Comparison of ENCODE assay signal across 39 cellular contexts in the genomic region with DNA sequence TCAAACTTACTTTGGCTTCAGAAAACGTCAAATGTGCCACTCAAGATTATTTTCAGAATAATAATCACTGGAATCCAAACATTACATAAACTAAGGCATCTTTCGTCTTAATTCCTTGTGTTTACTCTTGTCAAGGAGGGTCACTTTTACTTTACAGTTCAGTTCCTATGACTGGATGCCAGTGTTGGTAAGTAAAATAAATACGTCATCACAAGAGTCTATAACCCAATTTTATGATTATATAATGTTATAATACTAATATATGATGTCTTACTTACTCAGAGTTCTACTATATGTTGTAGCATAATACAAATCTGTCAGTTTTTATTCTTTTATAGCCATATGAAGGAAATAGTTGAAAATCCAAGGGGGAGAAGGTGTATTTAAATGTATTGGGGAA.
"Had no signal": no experiment of that assay in that cellular context is flagged by ENCODE, and none has a peak within 500 bp of the region (broad histone marks: within the 10 kb centered on the region; RNA-seq: fewer than 3 reads in every experiment).

No MANE protein-coding gene starts in this region.

- H3K27ac Mint-ChIP-seq: activated B cell treated with CpG ODN at 0.5 μM for 24 hours; activated CD4-positive, alpha-beta memory T cell treated with anti-CD3 and anti-CD28 coated beads for 36 hours; activated CD4-positive, alpha-beta T cell treated with anti-CD3 and anti-CD28 coated beads, Interleukin-2, amount 10 ng/mL, durations not matched to agents 24 days and 14 days; activated CD8-positive, alpha-beta T cell treated with anti-CD3 and anti-CD28 coated beads for 36 hours; activated naive CD4-positive, alpha-beta T cell treated with anti-CD3 and anti-CD28 coated beads for 36 hours; activated naive CD4-positive, alpha-beta T cell treated with anti-CD3 and anti-CD28 coated beads, Interleukin-2, amount 50 U/mL, for 72 hours; activated naive CD8-positive, alpha-beta T cell treated with anti-CD3 and anti-CD28 coated beads for 36 hours; activated T-cell treated with anti-CD3 and anti-CD28 coated beads, Interleukin-2, amount 50 U/mL, for 72 hours; activated T-helper 1 cell treated with anti-CD3 and anti-CD28 coated beads, Interleukin-12 subunit alpha, Interleukin-12 subunit beta, Interleukin-2, Interleukin-4 antibody, amounts not matched to agents 30 ng/mL and 10 ng/mL and 1 ng/mL, durations not matched to agents 14 hours and 24 hours and 36 hours; activated T-helper 17 cell treated with anti-CD3 and anti-CD28 coated beads, Interleukin-2, amount 50 U/mL, for 72 hours; brain; T-helper 1 cell treated with Interleukin-12 subunit alpha and Interleukin-12 subunit beta and Interleukin-4 antibody, amounts not matched to agents 30 μg/mL and 1 μg/mL, for 36 hours; T-helper 2 cell treated with Interferon-gamma antibody and Interleukin-4, amounts not matched to agents 5 μg/mL and 100 μg/mL, for 36 hours had no signal

- H3K9me3 Mint-ChIP-seq: activated B cell treated with CpG ODN at 0.5 μM for 24 hours; activated CD4-positive, alpha-beta memory T cell treated with anti-CD3 and anti-CD28 coated beads for 36 hours; activated CD4-positive, alpha-beta T cell treated with anti-CD3 and anti-CD28 coated beads, Interleukin-2, amount 10 ng/mL, durations not matched to agents 24 days and 14 days; activated CD8-positive, alpha-beta T cell treated with anti-CD3 and anti-CD28 coated beads for 36 hours; activated naive CD4-positive, alpha-beta T cell treated with anti-CD3 and anti-CD28 coated beads for 36 hours; activated naive CD4-positive, alpha-beta T cell treated with anti-CD3 and anti-CD28 coated beads, Interleukin-2, amount 50 U/mL, for 72 hours; activated naive CD8-positive, alpha-beta T cell treated with anti-CD3 and anti-CD28 coated beads for 36 hours; activated T-cell treated with anti-CD3 and anti-CD28 coated beads, Interleukin-2, amount 50 U/mL, for 4 hours; activated T-cell treated with anti-CD3 and anti-CD28 coated beads, Interleukin-2, amount 50 U/mL, for 72 hours; activated T-helper 1 cell treated with anti-CD3 and anti-CD28 coated beads, Interleukin-12 subunit alpha, Interleukin-12 subunit beta, Interleukin-2, Interleukin-4 antibody, amounts not matched to agents 30 ng/mL and 10 ng/mL and 1 ng/mL, durations not matched to agents 14 hours and 24 hours and 36 hours; activated T-helper 17 cell treated with anti-CD3 and anti-CD28 coated beads, Interleukin-2, amount 50 U/mL, for 72 hours; central memory CD8-positive, alpha-beta T cell; T-helper 1 cell treated with Interleukin-12 subunit alpha and Interleukin-12 subunit beta and Interleukin-4 antibody, amounts not matched to agents 30 μg/mL and 1 μg/mL, for 36 hours; T-helper 2 cell treated with Interferon-gamma antibody and Interleukin-4, amounts not matched to agents 5 μg/mL and 100 μg/mL, for 36 hours had no signal

- H3K9me3 ChIP-seq: adrenal gland had no signal

- H3K27me3 ChIP-seq: cardiac muscle cell had no signal

- ATAC-seq: activated CD8-positive, alpha-beta T cell treated with anti-CD3 and anti-CD28 coated beads for 36 hours; activated naive CD4-positive, alpha-beta T cell treated with anti-CD3 and anti-CD28 coated beads, Interleukin-2, amount 50 U/mL, for 72 hours; activated T-cell treated with anti-CD3 and anti-CD28 coated beads, Interleukin-2, amount 50 U/mL, for 4 hours; activated T-cell treated with anti-CD3 and anti-CD28 coated beads, Interleukin-2, amount 50 U/mL, for 72 hours; activated T-helper 17 cell treated with anti-CD3 and anti-CD28 coated beads, Interleukin-2, amount 50 U/mL, for 72 hours had no signal

- H3K4me1 Mint-ChIP-seq: activated B cell treated with CpG ODN at 0.5 μM for 24 hours; activated CD4-positive, alpha-beta T cell treated with anti-CD3 and anti-CD28 coated beads, Interleukin-2, amount 10 ng/mL, durations not matched to agents 24 days and 14 days; activated naive CD8-positive, alpha-beta T cell treated with anti-CD3 and anti-CD28 coated beads for 36 hours; activated T-helper 17 cell treated with anti-CD3 and anti-CD28 coated beads, Interleukin-2, amount 50 U/mL, for 72 hours; brain; central memory CD8-positive, alpha-beta T cell had no signal

- FAIRE-seq: astrocyte, bronchial epithelial cell, TTC549 had no signal

- H3K4me3 Mint-ChIP-seq: activated B cell treated with CpG ODN at 0.5 μM for 24 hours; activated CD4-positive, alpha-beta memory T cell treated with anti-CD3 and anti-CD28 coated beads for 36 hours; activated CD4-positive, alpha-beta T cell treated with anti-CD3 and anti-CD28 coated beads, Interleukin-2, amount 10 ng/mL, durations not matched to agents 24 days and 14 days; activated CD8-positive, alpha-beta T cell treated with anti-CD3 and anti-CD28 coated beads for 36 hours; activated naive CD4-positive, alpha-beta T cell treated with anti-CD3 and anti-CD28 coated beads for 36 hours; activated naive CD8-positive, alpha-beta T cell treated with anti-CD3 and anti-CD28 coated beads for 36 hours; activated T-cell treated with anti-CD3 and anti-CD28 coated beads, Interleukin-2, amount 50 U/mL, for 4 hours; activated T-cell treated with anti-CD3 and anti-CD28 coated beads, Interleukin-2, amount 50 U/mL, for 72 hours; activated T-helper 1 cell treated with anti-CD3 and anti-CD28 coated beads, Interleukin-12 subunit alpha, Interleukin-12 subunit beta, Interleukin-2, Interleukin-4 antibody, amounts not matched to agents 30 ng/mL and 10 ng/mL and 1 ng/mL, durations not matched to agents 14 hours and 24 hours and 36 hours; activated T-helper 17 cell treated with anti-CD3 and anti-CD28 coated beads, Interleukin-2, amount 50 U/mL, for 72 hours; brain; central memory CD8-positive, alpha-beta T cell; T-helper 1 cell treated with Interleukin-12 subunit alpha and Interleukin-12 subunit beta and Interleukin-4 antibody, amounts not matched to agents 30 μg/mL and 1 μg/mL, for 36 hours; T-helper 2 cell treated with Interferon-gamma antibody and Interleukin-4, amounts not matched to agents 5 μg/mL and 100 μg/mL, for 36 hours had no signal

- H3K27me3 Mint-ChIP-seq: brain had no signal

- H3K4me3 ChIP-seq: adrenal gland, cardiac muscle cell had no signal

- H3K36me3 Mint-ChIP-seq: activated CD4-positive, alpha-beta memory T cell treated with anti-CD3 and anti-CD28 coated beads for 36 hours; activated naive CD4-positive, alpha-beta T cell treated with anti-CD3 and anti-CD28 coated beads, Interleukin-2, amount 50 U/mL, for 72 hours; activated naive CD8-positive, alpha-beta T cell treated with anti-CD3 and anti-CD28 coated beads for 36 hours; brain had no signal

- H3K27ac ChIP-seq: adrenal gland, cardiac muscle cell, VCaP had no signal

- H3K4me1 ChIP-seq: adrenal gland had no signal

- DNase-seq: activated B cell treated with CpG ODN at 0.5 μM for 24 hours; activated CD4-positive, alpha-beta memory T cell treated with anti-CD3 and anti-CD28 coated beads for 36 hours; activated CD4-positive, alpha-beta T cell treated with anti-CD3 and anti-CD28 coated beads for 4 hours; activated CD4-positive, alpha-beta T cell treated with anti-CD3 and anti-CD28 coated beads, Interleukin-2, amount 10 ng/mL, durations not matched to agents 24 days and 14 days; activated CD4-positive, alpha-beta T cell treated with anti-CD3 and anti-CD28 coated beads, Interleukin-2, amount 50 U/mL, for 1 hour; activated CD4-positive, alpha-beta T cell treated with anti-CD3 and anti-CD28 coated beads, Interleukin-2, amount 50 U/mL, for 4 hours; activated CD4-positive, CD25-positive, alpha-beta regulatory T cell treated with anti-CD3 and anti-CD28 coated beads, Interleukin-2, amount 50 U/mL, for 72 hours; activated CD8-positive, alpha-beta memory T cell treated with anti-CD3 and anti-CD28 coated beads, Interleukin-2, amount 50 U/mL, for 4 hours; activated CD8-positive, alpha-beta T cell treated with anti-CD3 and anti-CD28 coated beads for 36 hours; activated effector memory CD4-positive, alpha-beta T cell treated with anti-CD3 and anti-CD28 coated beads, Interleukin-2, amount 50 U/mL, for 16 hours; activated gamma-delta T cell treated with Interleukin-2 at 50 U/mL for 16 hours; activated naive CD4-positive, alpha-beta T cell; activated naive CD4-positive, alpha-beta T cell treated with anti-CD3 and anti-CD28 coated beads for 36 hours; activated naive CD4-positive, alpha-beta T cell treated with anti-CD3 and anti-CD28 coated beads, Interleukin-2, amount 50 U/mL, for 16 hours; activated naive CD8-positive, alpha-beta T cell treated with anti-CD3 and anti-CD28 coated beads for 36 hours; activated T-cell treated with anti-CD3 and anti-CD28 coated beads for 4 hours; activated T-cell treated with anti-CD3 and anti-CD28 coated beads, Interleukin-2, amount 50 U/mL, for 1 hour; activated T-cell treated with anti-CD3 and anti-CD28 coated beads, Interleukin-2, amount 50 U/mL, for 4 hours; activated T-cell treated with anti-CD3 and anti-CD28 coated beads, Interleukin-2, amount 50 U/mL, for 72 hours; adrenal gland; amniotic stem cell; aorta; caudate nucleus; cerebellar nuclear complex; T-helper 1 cell; T-helper 2 cell; T-helper 9 cell had no signal

- H3K36me3 ChIP-seq: adrenal gland, cardiac muscle cell had no signal
